Comparison of ENCODE assay signal across 33 cellular contexts in genomic region chr15:75502360-75502759, GRCh38.
"Had no signal": no experiment of that assay in that cellular context is flagged by ENCODE, and none has a peak within 500 bp of the region (broad histone marks: within the 10 kb centered on the region; RNA-seq: fewer than 3 reads in every experiment).

No MANE protein-coding gene starts in this region.

- H3K27me3 ChIP-seq: brain microvascular endothelial cell, esophagus squamous epithelium, gastroesophageal sphincter had no signal

- H3K4me3 ChIP-seq: esophagus squamous epithelium, gastroesophageal sphincter had no signal

- H3K27ac ChIP-seq: brain microvascular endothelial cell, epithelial cell of prostate, esophagus squamous epithelium, gastroesophageal sphincter had no signal

- H3K27me3 Mint-ChIP-seq: activated CD4-positive, alpha-beta memory T cell treated with anti-CD3 and anti-CD28 coated beads, Interleukin-2, amount 10 ng/mL, durations not matched to agents 7 days and 5 days; activated CD4-positive, alpha-beta T cell treated with anti-CD3 and anti-CD28 coated beads, Interleukin-2, amount 10 ng/mL, durations not matched to agents 7 days and 5 days; activated CD8-positive, alpha-beta memory T cell treated with anti-CD3 and anti-CD28 coated beads, Interleukin-2, amount 10 ng/mL, durations not matched to agents 7 days and 5 days; activated naive CD8-positive, alpha-beta T cell; activated T-helper 17 cell treated with anti-CD3 and anti-CD28 coated beads, Interleukin-2, amount 50 U/mL, for 72 hours; central memory CD8-positive, alpha-beta T cell; effector memory CD8-positive, alpha-beta T cell; T-helper 17 cell had no signal

- H3K4me3 Mint-ChIP-seq: activated CD4-positive, alpha-beta memory T cell treated with anti-CD3 and anti-CD28 coated beads, Interleukin-2, amount 10 ng/mL, durations not matched to agents 7 days and 5 days; activated CD4-positive, alpha-beta T cell treated with anti-CD3 and anti-CD28 coated beads, Interleukin-2, amount 10 ng/mL, durations not matched to agents 7 days and 5 days; activated CD8-positive, alpha-beta memory T cell treated with anti-CD3 and anti-CD28 coated beads, Interleukin-2, amount 10 ng/mL, durations not matched to agents 7 days and 5 days; activated naive CD8-positive, alpha-beta T cell; activated T-helper 17 cell treated with anti-CD3 and anti-CD28 coated beads, Interleukin-2, amount 50 U/mL, for 72 hours; central memory CD8-positive, alpha-beta T cell; effector memory CD8-positive, alpha-beta T cell; T-helper 17 cell; T-helper 2 cell treated with Interferon-gamma antibody and Interleukin-4, amounts not matched to agents 5 μg/mL and 100 μg/mL, for 36 hours had no signal

- H3K4me1 ChIP-seq: esophagus squamous epithelium, gastroesophageal sphincter had no signal

- H3K27ac Mint-ChIP-seq: activated CD4-positive, alpha-beta memory T cell treated with anti-CD3 and anti-CD28 coated beads, Interleukin-2, amount 10 ng/mL, durations not matched to agents 7 days and 5 days; activated CD4-positive, alpha-beta T cell treated with anti-CD3 and anti-CD28 coated beads, Interleukin-2, amount 10 ng/mL, durations not matched to agents 7 days and 5 days; activated CD8-positive, alpha-beta memory T cell treated with anti-CD3 and anti-CD28 coated beads, Interleukin-2, amount 10 ng/mL, durations not matched to agents 7 days and 5 days; activated naive CD8-positive, alpha-beta T cell; activated T-helper 17 cell treated with anti-CD3 and anti-CD28 coated beads, Interleukin-2, amount 50 U/mL, for 72 hours; T-helper 2 cell treated with Interferon-gamma antibody and Interleukin-4, amounts not matched to agents 5 μg/mL and 100 μg/mL, for 36 hours had no signal

- FAIRE-seq: astrocyte, bronchial epithelial cell, endothelial cell of umbilical vein had no signal

- ATAC-seq: activated CD8-positive, alpha-beta memory T cell treated with anti-CD3 and anti-CD28 coated beads, Interleukin-2, amount 10 ng/mL, durations not matched to agents 7 days and 5 days; activated T-helper 17 cell treated with anti-CD3 and anti-CD28 coated beads, Interleukin-2, amount 50 U/mL, for 72 hours; effector memory CD8-positive, alpha-beta T cell; gastroesophageal sphincter; T-helper 17 cell had no signal

- H3K9me3 ChIP-seq: esophagus squamous epithelium, gastroesophageal sphincter had no signal

- DNase-seq: activated CD4-positive, alpha-beta memory T cell treated with anti-CD3 and anti-CD28 coated beads, Interleukin-2, amount 10 ng/mL, durations not matched to agents 7 days and 5 days; activated CD4-positive, alpha-beta T cell treated with anti-CD3 and anti-CD28 coated beads for 4 hours; activated CD4-positive, alpha-beta T cell treated with anti-CD3 and anti-CD28 coated beads, Interleukin-2, amount 10 ng/mL, durations not matched to agents 7 days and 5 days; activated CD4-positive, alpha-beta T cell treated with anti-CD3 and anti-CD28 coated beads, Interleukin-2, amount 50 U/mL, for 4 hours; activated CD4-positive, CD25-positive, alpha-beta regulatory T cell; activated CD4-positive, CD25-positive, alpha-beta regulatory T cell treated with anti-CD3 and anti-CD28 coated beads, Interleukin-2, amount 50 U/mL, for 72 hours; activated CD8-positive, alpha-beta memory T cell treated with anti-CD3 and anti-CD28 coated beads, Interleukin-2, amount 10 ng/mL, durations not matched to agents 7 days and 5 days; activated CD8-positive, alpha-beta memory T cell treated with anti-CD3 and anti-CD28 coated beads, Interleukin-2, amount 50 U/mL, for 4 hours; activated effector memory CD4-positive, alpha-beta T cell treated with Interleukin-2 at 50 U/mL for 16 hours; activated gamma-delta T cell treated with Interleukin-2 at 50 U/mL for 16 hours; activated naive CD4-positive, alpha-beta T cell treated with anti-CD3 and anti-CD28 coated beads, Interleukin-2, amount 50 U/mL, for 16 hours; activated naive CD4-positive, alpha-beta T cell treated with Interleukin-2 at 50 U/mL for 16 hours; activated T-cell treated with anti-CD3 and anti-CD28 coated beads, Interleukin-2, amount 50 U/mL, for 1 hour; amniotic stem cell; anterior cingulate cortex; brain microvascular endothelial cell; cortex of kidney; dermis blood vessel endothelial cell; effector CD4-positive, alpha-beta T cell; effector memory CD8-positive, alpha-beta T cell; esophagus squamous epithelium; foreskin melanocyte; T-helper 1 cell; T-helper 17 cell had no signal

- H3K4me1 Mint-ChIP-seq: activated CD4-positive, alpha-beta memory T cell treated with anti-CD3 and anti-CD28 coated beads, Interleukin-2, amount 10 ng/mL, durations not matched to agents 7 days and 5 days; activated CD4-positive, alpha-beta T cell treated with anti-CD3 and anti-CD28 coated beads, Interleukin-2, amount 10 ng/mL, durations not matched to agents 7 days and 5 days; activated CD8-positive, alpha-beta memory T cell treated with anti-CD3 and anti-CD28 coated beads, Interleukin-2, amount 10 ng/mL, durations not matched to agents 7 days and 5 days; activated T-helper 17 cell treated with anti-CD3 and anti-CD28 coated beads, Interleukin-2, amount 50 U/mL, for 72 hours; central memory CD8-positive, alpha-beta T cell; T-helper 17 cell had no signal

- H3K9me3 Mint-ChIP-seq: activated CD4-positive, alpha-beta memory T cell treated with anti-CD3 and anti-CD28 coated beads, Interleukin-2, amount 10 ng/mL, durations not matched to agents 7 days and 5 days; activated CD4-positive, alpha-beta T cell treated with anti-CD3 and anti-CD28 coated beads, Interleukin-2, amount 10 ng/mL, durations not matched to agents 7 days and 5 days; activated T-helper 17 cell treated with anti-CD3 and anti-CD28 coated beads, Interleukin-2, amount 50 U/mL, for 72 hours; central memory CD8-positive, alpha-beta T cell; effector memory CD8-positive, alpha-beta T cell; T-helper 2 cell treated with Interferon-gamma antibody and Interleukin-4, amounts not matched to agents 5 μg/mL and 100 μg/mL, for 36 hours had no signal
